16 cellular contexts compared by ENCODE assay signal in genomic region chr2:175929850-175930249, GRCh38.
DNase-seq lines count a peak whose midpoint lies in the region; ATAC-seq and TF ChIP-seq lines count a peak whose summit lies in the region.
"Had no signal": no experiment of that assay in that cellular context is flagged by ENCODE, and none has a peak within 500 bp of the region (broad histone marks: within the 10 kb centered on the region; RNA-seq: fewer than 3 reads in every experiment).

No MANE protein-coding gene starts in this region.

- H3K27ac ChIP-seq in SJSA1: 0 out of 2 replicates have a peak overlapping the region, but pooled peaks have one; percentile 16
- H3K27ac ChIP-seq in sigmoid colon: peak overlapping the region in 3 of 4 donors; percentile 20 to 29 (median 28)
- no peak overlapping the region for H3K27ac ChIP-seq in left lung
- H3K27ac ChIP-seq: adrenal gland, gastroesophageal sphincter had no signal

- H3K9me3 ChIP-seq in SJSA1 (replicated peaks) (no peaks in the 10 kb centered on the region), sigmoid colon (no peaks in the 10 kb centered on the region), left lung (no peaks in the 10 kb centered on the region)
- H3K9me3 ChIP-seq: adrenal gland, gastroesophageal sphincter had no signal

- TF ChIP-seq CTCF in fibroblast of pulmonary artery (IDR thresholded peaks at IDR 0.05; ENCODE audit: low read length, missing control alignments) (no peak), sigmoid colon (IDR thresholded peaks at IDR 0.05) (no peak), left lung (IDR thresholded peaks at IDR 0.05) (no peak)

- H3K36me3 ChIP-seq in SJSA1 (peaks cover 4% of the 10 kb centered on the region; the same call in 1 of the 2 replicates), sigmoid colon (peaks cover 0 to 5% (median 0%) of the 10 kb centered on the region in 4 donors), left lung (peaks cover 0 to 43% of the 10 kb centered on the region in 2 donors)
- H3K36me3 ChIP-seq: adrenal gland had no signal

- peak; percentile 26 for DNase-seq in GM03348 (ENCODE audit: low spot score)
- DNase-seq in SJSA1 (ENCODE audit: low read depth in 1 of 2, low spot score in 2 of 2): no peak
- DNase-seq in fibroblast of pulmonary artery (ENCODE audit: low read depth): peak; percentile 18
- no peak for DNase-seq in sigmoid colon
- no peak for DNase-seq in globus pallidus (ENCODE audit: low spot score)
- DNase-seq in left lung: no peak
- DNase-seq: activated CD4-positive, alpha-beta T cell treated with anti-CD3 and anti-CD28 coated beads for 48 hours; activated T-cell treated with anti-CD3 and anti-CD28 coated beads, Interleukin-2, amount 50 U/mL, for 1 hour; adrenal gland; CD4-positive, alpha-beta memory T cell; NCI-H146; NCI-H524; stimulated activated CD4-positive, alpha-beta T cell treated with anti-CD3 and anti-CD28 coated beads, Interleukin-4, amount 100 ng/mL, for 4 hours had no signal

- H3K4me3 ChIP-seq in SJSA1: no peak overlapping the region
- no peak overlapping the region for H3K4me3 ChIP-seq in fibroblast of pulmonary artery (replicated peaks; ENCODE audit: low read depth, low read length)
- H3K4me3 ChIP-seq in sigmoid colon: no peak overlapping the region
- H3K4me3 ChIP-seq in left lung: no peak overlapping the region
- H3K4me3 ChIP-seq: adrenal gland, gastroesophageal sphincter had no signal

- no peaks in the 10 kb centered on the region for H3K4me1 ChIP-seq in SJSA1 (replicated peaks)
- peaks cover 0 to 9% (median 4%) of the 10 kb centered on the region in 4 donors for H3K4me1 ChIP-seq in sigmoid colon
- no peaks in the 10 kb centered on the region for H3K4me1 ChIP-seq in left lung
- H3K4me1 ChIP-seq: adrenal gland, gastroesophageal sphincter had no signal

- H3K27me3 ChIP-seq in SJSA1 (replicated peaks): no peaks in the 10 kb centered on the region
- no peaks in the 10 kb centered on the region for H3K27me3 ChIP-seq in sigmoid colon
- no peaks in the 10 kb centered on the region for H3K27me3 ChIP-seq in left lung
- H3K27me3 ChIP-seq: adrenal gland, gastroesophageal sphincter had no signal

- no peak for TF ChIP-seq POLR2A in sigmoid colon (IDR thresholded peaks at IDR 0.05)

- intact Hi-C loops in sigmoid colon (cut with DNase I) (loop anchor here (10.0 kb wide), 1 partner anchor 75 kb away; no protein-coding TSS in a partner anchor), left lung (cut with DNase I) (no loop called here)

- no peak for TF ChIP-seq EP300 in sigmoid colon (IDR thresholded peaks at IDR 0.05)

- 69 to 85% methylated on average over 5 of the region's 5 CpGs for WGBS in sigmoid colon, 2 donors

- ATAC-seq in HG03521 (IDR thresholded peaks at IDR 0.05; ENCODE audit: unreplicated experiment) (no peak), left lung (no peak)
- ATAC-seq: gastroesophageal sphincter; stimulated activated effector memory CD8-positive, alpha-beta T cell treated with anti-CD3 and anti-CD28 coated beads, Interleukin-12 subunit alpha, Interleukin-12 subunit beta, amount 100 ng/mL, for 72 hours had no signal

Comparison
In these comparisons a context has a peak if more than half of its experiments do, and no peak if none do; other contexts are left out.
1. DNase-seq: peak in GM03348 (single experiment) and fibroblast of pulmonary artery (single experiment); none in SJSA1 (0 of 2), sigmoid colon (single experiment), globus pallidus (single experiment) and left lung (0 of 2).
2. H3K27ac ChIP-seq: peak in SJSA1 (single experiment) and sigmoid colon (3 of 4); none in left lung (0 of 2).